9 cellular contexts compared by ENCODE assay signal in the genomic region with DNA sequence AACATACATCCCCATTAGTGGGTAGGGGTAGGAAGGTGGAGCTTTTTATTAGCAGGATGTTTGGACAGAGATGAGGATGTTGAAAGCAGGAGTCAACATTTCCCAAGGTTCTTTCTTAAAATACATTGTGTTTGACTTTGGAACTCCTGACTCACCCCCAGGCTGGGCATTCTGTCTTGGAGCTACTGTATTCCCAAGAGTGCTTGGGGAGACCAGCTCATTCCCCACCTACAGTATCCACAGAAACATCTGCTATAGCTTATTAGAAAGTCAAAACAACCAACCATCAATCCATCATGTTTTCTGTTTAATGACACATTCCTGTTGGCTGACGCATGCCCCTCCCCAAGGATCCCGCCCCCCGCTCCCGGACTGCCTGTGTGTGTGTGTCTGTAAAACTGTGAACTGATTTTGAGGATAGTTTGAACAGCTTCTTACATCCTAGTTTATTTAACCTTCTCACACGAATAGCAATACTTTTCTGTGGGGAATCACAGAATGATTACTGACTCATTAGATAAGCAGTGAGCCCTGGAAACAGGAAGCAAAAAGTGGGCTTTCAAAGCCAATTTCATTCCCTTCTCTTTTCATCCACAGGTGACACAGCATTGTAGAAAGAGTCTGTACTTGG.
DNase-seq lines count a peak whose midpoint lies in the region; TF ChIP-seq lines count a peak whose summit lies in the region.
"Had no signal": no experiment of that assay in that cellular context is flagged by ENCODE, and none has a peak within 500 bp of the region (broad histone marks: within the 10 kb centered on the region; RNA-seq: fewer than 3 reads in every experiment).

No MANE protein-coding gene starts in this region.

- peak overlapping the region; percentile 62 for H2AK5ac ChIP-seq in mesenchymal stem cell (ENCODE audit: low read length, severe bottlenecking)

- no peaks in the 10 kb centered on the region for H3K27me3 ChIP-seq in mesenchymal stem cell (ENCODE audit: control insufficient read depth in 1 of 2, insufficient read depth in 1 of 2, low read length in 2 of 2)

- no peak overlapping the region for H2BK120ac ChIP-seq in mesenchymal stem cell (ENCODE audit: low read depth, low read length)

- H3K9me3 ChIP-seq in mesenchymal stem cell (ENCODE audit: control insufficient read depth, low read length): no peaks in the 10 kb centered on the region

- peak overlapping the region in 1 of 2 experiments; percentile 73 for H3K18ac ChIP-seq in mesenchymal stem cell (ENCODE audit: low read depth in 1 of 2, low read length in 2 of 2)

- H3K23ac ChIP-seq in mesenchymal stem cell (ENCODE audit: low read length in 2 of 2): no peak overlapping the region

- DNase-seq in ACHN (peak; percentile 83), NCI-H1417 treated with DMSO at 0.1 percent for 48 hours (lab: John Stamatoyannopoulos, UW) (peak; percentile 32), cardiac fibroblast (ENCODE audit: low read depth in 2 of 2) (peak; percentile 91 to 99), mesenchymal stem cell (peak; percentile 98), GM13977 (ENCODE audit: low spot score) (no peak), NCI-H345 treated with DMSO at 0.1 percent for 48 hours (lab: John Stamatoyannopoulos, UW; ENCODE audit: unreplicated experiment) (no peak), NCI-H1930 (lab: John Stamatoyannopoulos, UW) (no peak)
- DNase-seq in stimulated activated naive CD4-positive, alpha-beta T cell (lab: John Stamatoyannopoulos, UW): no peak
- DNase-seq: CD4-positive, CD25-positive, alpha-beta regulatory T cell had no signal

- H3K4ac ChIP-seq in mesenchymal stem cell (ENCODE audit: low read depth in 1 of 2, low read length in 2 of 2): peak overlapping the region in 1 of 2 experiments; percentile 32

- peaks cover 23% of the 10 kb centered on the region for H3K4me1 ChIP-seq in mesenchymal stem cell (ENCODE audit: control insufficient read depth, insufficient read depth, low read depth, low read length)

- no peak overlapping the region for H4K91ac ChIP-seq in mesenchymal stem cell (ENCODE audit: low read length)

- TF ChIP-seq CTCF in cardiac fibroblast (IDR thresholded peaks at IDR 0.05; ENCODE audit: low read depth, low read length) (no peak), GM13977 (IDR thresholded peaks at IDR 0.05; ENCODE audit: extremely low read depth, insufficient read depth, missing control alignments) (no peak)

- in situ Hi-C loops in ACHN (cut with HindIII; ENCODE audit: low pct_ligation_motif_present, low pct_unique_long_range_greater_than_20kb, low sequenced_read_pairs): no loop called here
- in situ Hi-C loops in GM13977 (cut with MboI; ENCODE audit: low pct_unique_long_range_greater_than_20kb, low sequenced_read_pairs, unreplicated experiment): no loop called here

- no CpG with 5 or more reads among the region's 5 CpGs for WGBS in mesenchymal stem cell

- H3K79me1 ChIP-seq in mesenchymal stem cell (replicated peaks; ENCODE audit: low read length, poor library complexity, severe bottlenecking): no peaks in the 10 kb centered on the region

- no peak overlapping the region for H3K14ac ChIP-seq in mesenchymal stem cell (ENCODE audit: low read length in 2 of 2)

- peak overlapping the region; percentile 81 for H2BK5ac ChIP-seq in mesenchymal stem cell (ENCODE audit: low read depth, low read length, poor library complexity, severe bottlenecking)

- peak overlapping the region; percentile 68 for H3K9ac ChIP-seq in mesenchymal stem cell (ENCODE audit: low read length)

- no peak overlapping the region for H2AFZ ChIP-seq in mesenchymal stem cell (ENCODE audit: low read depth, low read length)

- H3K27ac ChIP-seq in mesenchymal stem cell (ENCODE audit: low read length, poor library complexity, severe bottlenecking): peak overlapping the region; percentile 95

- H3K36me3 ChIP-seq in mesenchymal stem cell (ENCODE audit: control insufficient read depth in 1 of 2, insufficient read depth in 2 of 2, low read depth in 1 of 2, low read length in 2 of 2): no peaks in the 10 kb centered on the region

- no peak overlapping the region for H4K8ac ChIP-seq in mesenchymal stem cell (ENCODE audit: low read length)

- H2BK15ac ChIP-seq in mesenchymal stem cell (ENCODE audit: low read depth, poor library complexity, severe bottlenecking): no peak overlapping the region

- no peak overlapping the region for H3K4me2 ChIP-seq in mesenchymal stem cell (ENCODE audit: low read length, poor library complexity, severe bottlenecking)

- H2BK12ac ChIP-seq in mesenchymal stem cell (ENCODE audit: low read length in 2 of 2): no peak overlapping the region

- no peak overlapping the region for H3K4me3 ChIP-seq in cardiac fibroblast (replicated peaks in 1 of 2; ENCODE audit: low read depth in 2 of 2, low read length in 2 of 2)
- peak overlapping the region in 1 of 2 experiments; percentile 4 for H3K4me3 ChIP-seq in mesenchymal stem cell (ENCODE audit: insufficient read depth in 1 of 2, low read depth in 1 of 2, low read length in 2 of 2)

Comparison
In these comparisons a context has a peak if more than half of its experiments do, and no peak if none do; other contexts are left out.
1. DNase-seq: peak in ACHN (single experiment), NCI-H1417 treated with DMSO at 0.1 percent for 48 hours (single experiment), cardiac fibroblast (2 of 2) and mesenchymal stem cell (single experiment); none in GM13977 (single experiment), stimulated activated naive CD4-positive, alpha-beta T cell (0 of 6), NCI-H345 treated with DMSO at 0.1 percent for 48 hours (single experiment) and NCI-H1930 (0 of 2).